In the genomic region with DNA sequence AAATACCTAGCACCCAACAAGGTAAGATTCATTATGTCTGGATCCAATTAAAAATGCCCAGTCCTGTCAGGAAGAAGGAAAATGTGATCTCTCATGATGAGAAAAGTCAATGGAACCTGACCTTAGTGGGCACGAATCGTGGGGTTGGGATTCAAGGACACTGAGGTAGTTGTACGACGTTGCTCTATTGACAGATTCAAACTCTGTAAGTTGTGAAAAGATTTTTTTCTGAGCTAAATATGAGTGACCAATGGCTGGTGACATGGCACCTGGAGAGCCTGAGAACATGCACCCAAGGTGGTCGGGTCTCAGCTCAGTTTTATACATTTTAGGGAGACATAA, we compare ENCODE assay signal across 22 cellular contexts.
A peak's percentile ranks its signal among the peaks of the same experiment; 100 is the strongest.
DNase-seq lines count a peak whose midpoint lies in the region; ATAC-seq and TF ChIP-seq lines count a peak whose summit lies in the region.
"Had no signal": no experiment of that assay in that cellular context is flagged by ENCODE, and none has a peak within 500 bp of the region (broad histone marks: within the 10 kb centered on the region; RNA-seq: fewer than 3 reads in every experiment).

No MANE protein-coding gene starts in this region.

- intact Hi-C loops in esophagus muscularis mucosa (cut with DNase I): no loop called here
- intact Hi-C loops in stomach (cut with DNase I; ENCODE audit: low total_unique reads): no loop called here

- H3K4me3 ChIP-seq in esophagus muscularis mucosa (no peak overlapping the region), stomach (no peak overlapping the region)
- H3K4me3 ChIP-seq: BLaER1, GM12878, HAP-1 had no signal

- TF ChIP-seq CTCF in esophagus muscularis mucosa (IDR thresholded peaks at IDR 0.05) (no peak), osteocyte (IDR thresholded peaks at IDR 0.05) (no peak), stomach (IDR thresholded peaks at IDR 0.05) (no peak)

- no peak for TF ChIP-seq EP300 in esophagus muscularis mucosa (IDR thresholded peaks at IDR 0.05)
- no peak for TF ChIP-seq EP300 in stomach (IDR thresholded peaks at IDR 0.05)

- no peak overlapping the region for H3K27ac Mint-ChIP-seq in activated CD8-positive, alpha-beta memory T cell treated with anti-CD3 and anti-CD28 coated beads, Interleukin-2, amount 10 ng/mL, durations not matched to agents 7 days and 5 days
- H3K27ac Mint-ChIP-seq in osteocyte (ENCODE audit: unreplicated experiment): no peak overlapping the region
- H3K27ac Mint-ChIP-seq: B cell; CD8-positive, alpha-beta T cell; HFFc6 had no signal

- no peaks in the 10 kb centered on the region for H3K36me3 ChIP-seq in esophagus muscularis mucosa
- H3K36me3 ChIP-seq in stomach: no peaks in the 10 kb centered on the region
- H3K36me3 ChIP-seq: BLaER1, HAP-1 had no signal

- no peaks in the 10 kb centered on the region for H3K9me3 ChIP-seq in esophagus muscularis mucosa
- no peaks in the 10 kb centered on the region for H3K9me3 ChIP-seq in stomach
- H3K9me3 ChIP-seq: Caco-2, HAP-1 had no signal

- WGBS in esophagus muscularis mucosa: 95% methylated on average over 5 of the region's 5 CpGs
- WGBS in stomach, 5 donors: 78 to 88% (median 84%) methylated on average over 5 of the region's 5 CpGs

- no peaks in the 10 kb centered on the region for H3K4me1 Mint-ChIP-seq in activated CD8-positive, alpha-beta memory T cell treated with anti-CD3 and anti-CD28 coated beads, Interleukin-2, amount 10 ng/mL, durations not matched to agents 7 days and 5 days
- H3K4me1 Mint-ChIP-seq in osteocyte (ENCODE audit: unreplicated experiment): peaks cover 11% of the 10 kb centered on the region

- H3K4me3 Mint-ChIP-seq in activated CD8-positive, alpha-beta memory T cell treated with anti-CD3 and anti-CD28 coated beads, Interleukin-2, amount 10 ng/mL, durations not matched to agents 7 days and 5 days: no peak overlapping the region
- no peak overlapping the region for H3K4me3 Mint-ChIP-seq in osteocyte (ENCODE audit: unreplicated experiment)
- H3K4me3 Mint-ChIP-seq: B cell; CD4-positive, CD25-positive, alpha-beta regulatory T cell; CD8-positive, alpha-beta T cell; HFFc6 had no signal

- H3K27me3 Mint-ChIP-seq in activated CD8-positive, alpha-beta memory T cell treated with anti-CD3 and anti-CD28 coated beads, Interleukin-2, amount 10 ng/mL, durations not matched to agents 7 days and 5 days: peaks cover 20% of the 10 kb centered on the region
- peaks cover 3% of the 10 kb centered on the region for H3K27me3 Mint-ChIP-seq in osteocyte (ENCODE audit: unreplicated experiment)

- H3K9me3 Mint-ChIP-seq in activated CD8-positive, alpha-beta memory T cell treated with anti-CD3 and anti-CD28 coated beads, Interleukin-2, amount 10 ng/mL, durations not matched to agents 7 days and 5 days (ENCODE audit: low read depth): no peaks in the 10 kb centered on the region
- no peaks in the 10 kb centered on the region for H3K9me3 Mint-ChIP-seq in osteocyte (ENCODE audit: unreplicated experiment)
- H3K9me3 Mint-ChIP-seq: CD4-positive, CD25-positive, alpha-beta regulatory T cell; CD8-positive, alpha-beta T cell had no signal

- CTCF ChIA-PET in activated CD8-positive, alpha-beta memory T cell treated with anti-CD3 and anti-CD28 coated beads, Interleukin-2, amount 10 ng/mL, durations not matched to agents 7 days and 5 days (lab: Charles Lee): no interaction called here

- H3K36me3 Mint-ChIP-seq in activated CD8-positive, alpha-beta memory T cell treated with anti-CD3 and anti-CD28 coated beads, Interleukin-2, amount 10 ng/mL, durations not matched to agents 7 days and 5 days: no peaks in the 10 kb centered on the region
- no peaks in the 10 kb centered on the region for H3K36me3 Mint-ChIP-seq in osteocyte (ENCODE audit: unreplicated experiment)
- H3K36me3 Mint-ChIP-seq: CD4-positive, CD25-positive, alpha-beta regulatory T cell; CD8-positive, alpha-beta T cell had no signal

- H3K27ac ChIP-seq in esophagus muscularis mucosa (replicated peaks in 1 of 4) (no peak overlapping the region), stomach (no peak overlapping the region)
- H3K27ac ChIP-seq: 22Rv1, BLaER1, C4-2B had no signal

- ATAC-seq in activated CD8-positive, alpha-beta memory T cell treated with anti-CD3 and anti-CD28 coated beads, Interleukin-2, amount 10 ng/mL, durations not matched to agents 7 days and 5 days: no peak
- ATAC-seq in HG02610 (IDR thresholded peaks at IDR 0.05; ENCODE audit: unreplicated experiment) (no peak), GM21723 (IDR thresholded peaks at IDR 0.05; ENCODE audit: unreplicated experiment) (no peak)
- ATAC-seq: CD8-positive, alpha-beta T cell; GM12878 had no signal

- TF ChIP-seq POLR2A in esophagus muscularis mucosa (IDR thresholded peaks at IDR 0.05; ENCODE audit: low read depth) (no peak), stomach (IDR thresholded peaks at IDR 0.05) (no peak)

- H3K4me1 ChIP-seq in esophagus muscularis mucosa: peaks cover 4 to 16% (median 11%) of the 10 kb centered on the region in 4 donors
- peaks cover 0 to 6% (median 0%) of the 10 kb centered on the region in 4 donors for H3K4me1 ChIP-seq in stomach
- H3K4me1 ChIP-seq: Caco-2, HAP-1 had no signal

- no peaks in the 10 kb centered on the region for H3K27me3 ChIP-seq in esophagus muscularis mucosa
- H3K27me3 ChIP-seq in stomach: peaks cover 0 to 30% (median 6%) of the 10 kb centered on the region in 3 donors
- H3K27me3 ChIP-seq: BLaER1 had no signal

- DNase-seq in activated CD8-positive, alpha-beta memory T cell treated with anti-CD3 and anti-CD28 coated beads, Interleukin-2, amount 10 ng/mL, durations not matched to agents 7 days and 5 days: peak; percentile 9
- DNase-seq in activated CD8-positive, alpha-beta memory T cell treated with anti-CD3 and anti-CD28 coated beads, Interleukin-2, amount 50 U/mL, for 4 hours: no peak
- DNase-seq in esophagus muscularis mucosa (ENCODE audit: extremely low spot score) (peak; percentile 53), osteocyte (ENCODE audit: extremely low spot score, unreplicated experiment) (peak; percentile 38), stomach (peak; percentile 17), NCI-H1417 treated with DMSO at 0.1 percent for 48 hours (lab: John Stamatoyannopoulos, UW) (no peak)
- DNase-seq: Caco-2; CD4-positive, CD25-positive, alpha-beta regulatory T cell; DMS153; EL; GDM1; GOT3; HFFc6 had no signal

Comparison
In these comparisons a context has a peak if more than half of its experiments do, and no peak if none do; other contexts are left out.
1. DNase-seq: peak in activated CD8-positive, alpha-beta memory T cell treated with anti-CD3 and anti-CD28 coated beads, Interleukin-2, amount 10 ng/mL, durations not matched to agents 7 days and 5 days (single experiment), esophagus muscularis mucosa (single experiment), osteocyte (single experiment) and stomach (single experiment); none in activated CD8-positive, alpha-beta memory T cell treated with anti-CD3 and anti-CD28 coated beads, Interleukin-2, amount 50 U/mL, for 4 hours (single experiment) and NCI-H1417 treated with DMSO at 0.1 percent for 48 hours (single experiment).